3 cellular contexts compared by ENCODE assay signal in the genomic region with DNA sequence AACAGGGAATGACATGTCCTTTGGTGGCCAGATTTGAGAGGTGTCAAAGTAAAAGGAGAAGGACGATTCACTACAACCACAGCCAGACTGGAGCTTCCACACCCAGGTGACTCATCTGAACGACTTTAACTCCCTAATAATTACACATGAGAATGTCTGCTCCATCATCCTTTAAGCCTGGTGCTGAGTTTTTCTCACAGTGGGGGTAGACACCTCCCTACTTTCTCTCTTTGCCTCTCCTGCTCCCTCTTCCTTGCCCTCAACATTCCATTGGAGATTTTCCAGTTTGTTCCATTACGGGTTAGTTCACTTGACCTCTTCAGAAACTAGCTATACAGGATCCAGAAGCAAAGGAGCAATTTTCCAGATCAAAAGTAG.
TF ChIP-seq lines count a peak whose summit lies in the region.

No MANE protein-coding gene starts in this region.

TF ChIP-seq in HepG2, 621 proteins besides CTCF, POLR2A, EP300 and RAD21:
- no peak for TF ChIP-seq KAT2B (IDR thresholded peaks at IDR 0.05; ENCODE audit: borderline replicate concordance, low read depth, low read length)
- no peak for TF ChIP-seq NR2C2 (CRISPR knock-in tag; IDR thresholded peaks at IDR 0.05; ENCODE audit: borderline replicate concordance)
- no peak for TF ChIP-seq GATAD1 (CRISPR knock-in tag; IDR thresholded peaks at IDR 0.05)
- TF ChIP-seq NCOA1 (CRISPR knock-in tag; IDR thresholded peaks at IDR 0.05): no peak
- TF ChIP-seq, protein P1, sequence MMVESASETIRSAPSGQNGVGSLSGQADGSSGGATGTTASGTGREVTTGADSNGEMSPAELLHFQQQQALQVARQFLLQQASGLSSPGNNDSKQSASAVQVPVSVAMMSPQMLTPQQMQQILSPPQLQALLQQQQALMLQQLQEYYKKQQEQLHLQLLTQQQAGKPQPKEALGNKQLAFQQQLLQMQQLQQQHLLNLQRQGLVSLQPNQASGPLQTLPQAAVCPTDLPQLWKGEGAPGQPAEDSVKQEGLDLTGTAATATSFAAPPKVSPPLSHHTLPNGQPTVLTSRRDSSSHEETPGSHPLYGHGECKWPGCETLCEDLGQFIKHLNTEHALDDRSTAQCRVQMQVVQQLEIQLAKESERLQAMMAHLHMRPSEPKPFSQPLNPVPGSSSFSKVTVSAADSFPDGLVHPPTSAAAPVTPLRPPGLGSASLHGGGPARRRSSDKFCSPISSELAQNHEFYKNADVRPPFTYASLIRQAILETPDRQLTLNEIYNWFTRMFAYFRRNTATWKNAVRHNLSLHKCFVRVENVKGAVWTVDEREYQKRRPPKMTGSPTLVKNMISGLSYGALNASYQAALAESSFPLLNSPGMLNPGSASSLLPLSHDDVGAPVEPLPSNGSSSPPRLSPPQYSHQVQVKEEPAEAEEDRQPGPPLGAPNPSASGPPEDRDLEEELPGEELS (CRISPR knock-in tag; IDR thresholded peaks at IDR 0.05): no peak
- TF ChIP-seq, protein P2, sequence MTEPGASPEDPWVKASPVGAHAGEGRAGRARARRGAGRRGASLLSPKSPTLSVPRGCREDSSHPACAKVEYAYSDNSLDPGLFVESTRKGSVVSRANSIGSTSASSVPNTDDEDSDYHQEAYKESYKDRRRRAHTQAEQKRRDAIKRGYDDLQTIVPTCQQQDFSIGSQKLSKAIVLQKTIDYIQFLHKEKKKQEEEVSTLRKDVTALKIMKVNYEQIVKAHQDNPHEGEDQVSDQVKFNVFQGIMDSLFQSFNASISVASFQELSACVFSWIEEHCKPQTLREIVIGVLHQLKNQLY (CRISPR knock-in tag; IDR thresholded peaks at IDR 0.05): no peak
- TF ChIP-seq, protein P3, sequence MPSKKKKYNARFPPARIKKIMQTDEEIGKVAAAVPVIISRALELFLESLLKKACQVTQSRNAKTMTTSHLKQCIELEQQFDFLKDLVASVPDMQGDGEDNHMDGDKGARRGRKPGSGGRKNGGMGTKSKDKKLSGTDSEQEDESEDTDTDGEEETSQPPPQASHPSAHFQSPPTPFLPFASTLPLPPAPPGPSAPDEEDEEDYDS (CRISPR knock-in tag; IDR thresholded peaks at IDR 0.05): no peak
- no peak for TF ChIP-seq ZNF138 (CRISPR knock-in tag; IDR thresholded peaks at IDR 0.05; ENCODE audit: low read depth)
- no peak for TF ChIP-seq SMYD3 (CRISPR knock-in tag; IDR thresholded peaks at IDR 0.05)
- TF ChIP-seq, protein P4, sequence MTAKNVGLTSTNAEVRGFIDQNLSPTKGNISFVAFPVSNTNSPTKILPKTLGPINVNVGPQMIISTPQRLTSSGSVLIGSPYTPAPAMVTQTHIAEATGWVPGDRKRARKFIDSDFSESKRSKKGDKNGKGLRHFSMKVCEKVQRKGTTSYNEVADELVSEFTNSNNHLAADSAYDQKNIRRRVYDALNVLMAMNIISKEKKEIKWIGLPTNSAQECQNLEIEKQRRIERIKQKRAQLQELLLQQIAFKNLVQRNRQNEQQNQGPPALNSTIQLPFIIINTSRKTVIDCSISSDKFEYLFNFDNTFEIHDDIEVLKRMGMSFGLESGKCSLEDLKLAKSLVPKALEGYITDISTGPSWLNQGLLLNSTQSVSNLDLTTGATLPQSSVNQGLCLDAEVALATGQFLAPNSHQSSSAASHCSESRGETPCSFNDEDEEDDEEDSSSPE (CRISPR knock-in tag; IDR thresholded peaks at IDR 0.05): no peak
- TF ChIP-seq ATRX (CRISPR knock-in tag; IDR thresholded peaks at IDR 0.05; ENCODE audit: borderline replicate concordance): no peak
- TF ChIP-seq ZNF670 (CRISPR knock-in tag; IDR thresholded peaks at IDR 0.05; ENCODE audit: borderline replicate concordance): no peak
- TF ChIP-seq ZC3H13 (CRISPR knock-in tag; IDR thresholded peaks at IDR 0.05): no peak
- TF ChIP-seq ZNF530 (CRISPR knock-in tag; IDR thresholded peaks at IDR 0.05; ENCODE audit: low read depth): no peak
- no peak for TF ChIP-seq GATA4 (IDR thresholded peaks at IDR 0.05; ENCODE audit: borderline replicate concordance, low read depth)
- no peak for TF ChIP-seq ARID2 (CRISPR knock-in tag; IDR thresholded peaks at IDR 0.05; ENCODE audit: borderline replicate concordance)

TF ChIP-seq in K562, 482 proteins besides CTCF, POLR2A, EP300 and RAD21 (continues in another document):
- TF ChIP-seq PHF21A (IDR thresholded peaks at IDR 0.05; ENCODE audit: borderline replicate concordance, low read depth) (peak; percentile 95), TCF3 (CRISPR knock-in tag; IDR thresholded peaks at IDR 0.05) (0 out of 2 replicates have a peak, but pooled peaks have one; percentile 5), CBX2 (IDR thresholded peaks at IDR 0.05; ENCODE audit: insufficient read depth, low read length, poor library complexity, severe bottlenecking) (no peak), NFIC (IDR thresholded peaks at IDR 0.05) (no peak), ZEB2 (IDR thresholded peaks at IDR 0.05) (peak; percentile 32; the same call in 1 of the 2 replicates), LCOR (CRISPR knock-in tag; IDR thresholded peaks at IDR 0.05) (peak; percentile 35; the same call in 1 of the 2 replicates), EGR1 (conservative IDR thresholded peaks at IDR 0.05) (no peak), HDAC2 (IDR thresholded peaks at IDR 0.05) (peak; percentile 20; the same call in 1 of the 2 replicates), RBM22 (IDR thresholded peaks at IDR 0.05; ENCODE audit: low read depth, low read length, poor library complexity, severe bottlenecking) (no peak), MYNN (IDR thresholded peaks at IDR 0.05) (peak; percentile 96; the same call in 1 of the 2 replicates), MYNN (CRISPR knock-in tag; IDR thresholded peaks at IDR 0.05) (no peak), MCM7 (IDR thresholded peaks at IDR 0.05) (no peak), FOS (IDR thresholded peaks at IDR 0.05; ENCODE audit: extremely low read depth, insufficient read length) (peak; percentile 13), SMARCA4 (IDR thresholded peaks at IDR 0.05) (peak; percentile 22; the same call in 1 of the 2 replicates), ATF7 (IDR thresholded peaks at IDR 0.05) (no peak)
- TF ChIP-seq, protein P5, sequence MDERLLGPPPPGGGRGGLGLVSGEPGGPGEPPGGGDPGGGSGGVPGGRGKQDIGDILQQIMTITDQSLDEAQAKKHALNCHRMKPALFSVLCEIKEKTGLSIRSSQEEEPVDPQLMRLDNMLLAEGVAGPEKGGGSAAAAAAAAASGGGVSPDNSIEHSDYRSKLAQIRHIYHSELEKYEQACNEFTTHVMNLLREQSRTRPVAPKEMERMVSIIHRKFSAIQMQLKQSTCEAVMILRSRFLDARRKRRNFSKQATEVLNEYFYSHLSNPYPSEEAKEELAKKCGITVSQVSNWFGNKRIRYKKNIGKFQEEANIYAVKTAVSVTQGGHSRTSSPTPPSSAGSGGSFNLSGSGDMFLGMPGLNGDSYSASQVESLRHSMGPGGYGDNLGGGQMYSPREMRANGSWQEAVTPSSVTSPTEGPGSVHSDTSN (CRISPR knock-in tag; IDR thresholded peaks at IDR 0.05; ENCODE audit: low read depth): no peak
- TF ChIP-seq, protein P5 (tag; conservative IDR thresholded peaks at IDR 0.05; ENCODE audit: low read depth): 0 out of 2 replicates have a peak, but pooled peaks have one; percentile 3
- TF ChIP-seq, protein P6, sequence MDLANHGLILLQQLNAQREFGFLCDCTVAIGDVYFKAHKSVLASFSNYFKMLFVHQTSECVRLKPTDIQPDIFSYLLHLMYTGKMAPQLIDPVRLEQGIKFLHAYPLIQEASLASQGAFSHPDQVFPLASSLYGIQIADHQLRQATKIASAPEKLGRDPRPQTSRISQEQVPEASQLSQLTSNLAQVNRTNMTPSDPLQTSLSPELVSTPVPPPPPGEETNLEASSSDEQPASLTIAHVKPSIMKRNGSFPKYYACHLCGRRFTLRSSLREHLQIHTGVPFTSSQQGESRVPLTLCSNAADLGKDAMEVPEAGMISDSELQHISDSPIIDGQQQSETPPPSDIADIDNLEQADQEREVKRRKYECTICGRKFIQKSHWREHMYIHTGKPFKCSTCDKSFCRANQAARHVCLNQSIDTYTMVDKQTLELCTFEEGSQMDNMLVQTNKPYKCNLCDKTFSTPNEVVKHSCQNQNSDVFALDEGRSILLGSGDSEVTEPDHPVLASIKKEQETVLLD (IDR thresholded peaks at IDR 0.05): no peak
- TF ChIP-seq, protein P7, sequence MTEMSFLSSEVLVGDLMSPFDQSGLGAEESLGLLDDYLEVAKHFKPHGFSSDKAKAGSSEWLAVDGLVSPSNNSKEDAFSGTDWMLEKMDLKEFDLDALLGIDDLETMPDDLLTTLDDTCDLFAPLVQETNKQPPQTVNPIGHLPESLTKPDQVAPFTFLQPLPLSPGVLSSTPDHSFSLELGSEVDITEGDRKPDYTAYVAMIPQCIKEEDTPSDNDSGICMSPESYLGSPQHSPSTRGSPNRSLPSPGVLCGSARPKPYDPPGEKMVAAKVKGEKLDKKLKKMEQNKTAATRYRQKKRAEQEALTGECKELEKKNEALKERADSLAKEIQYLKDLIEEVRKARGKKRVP (CRISPR knock-in tag; IDR thresholded peaks at IDR 0.05): no peak
- TF ChIP-seq, protein P8, sequence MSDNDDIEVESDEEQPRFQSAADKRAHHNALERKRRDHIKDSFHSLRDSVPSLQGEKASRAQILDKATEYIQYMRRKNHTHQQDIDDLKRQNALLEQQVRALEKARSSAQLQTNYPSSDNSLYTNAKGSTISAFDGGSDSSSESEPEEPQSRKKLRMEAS (CRISPR knock-in tag; IDR thresholded peaks at IDR 0.05): no peak

TF ChIP-seq in WTC11, 78 proteins besides CTCF, POLR2A, EP300 and RAD21:
- TF ChIP-seq CREM (CRISPR knock-in tag; IDR thresholded peaks at IDR 0.05) (no peak), RORB (CRISPR knock-in tag; IDR thresholded peaks at IDR 0.05) (no peak), EMX1 (CRISPR knock-in tag; IDR thresholded peaks at IDR 0.05) (no peak)
- TF ChIP-seq, protein P9, sequence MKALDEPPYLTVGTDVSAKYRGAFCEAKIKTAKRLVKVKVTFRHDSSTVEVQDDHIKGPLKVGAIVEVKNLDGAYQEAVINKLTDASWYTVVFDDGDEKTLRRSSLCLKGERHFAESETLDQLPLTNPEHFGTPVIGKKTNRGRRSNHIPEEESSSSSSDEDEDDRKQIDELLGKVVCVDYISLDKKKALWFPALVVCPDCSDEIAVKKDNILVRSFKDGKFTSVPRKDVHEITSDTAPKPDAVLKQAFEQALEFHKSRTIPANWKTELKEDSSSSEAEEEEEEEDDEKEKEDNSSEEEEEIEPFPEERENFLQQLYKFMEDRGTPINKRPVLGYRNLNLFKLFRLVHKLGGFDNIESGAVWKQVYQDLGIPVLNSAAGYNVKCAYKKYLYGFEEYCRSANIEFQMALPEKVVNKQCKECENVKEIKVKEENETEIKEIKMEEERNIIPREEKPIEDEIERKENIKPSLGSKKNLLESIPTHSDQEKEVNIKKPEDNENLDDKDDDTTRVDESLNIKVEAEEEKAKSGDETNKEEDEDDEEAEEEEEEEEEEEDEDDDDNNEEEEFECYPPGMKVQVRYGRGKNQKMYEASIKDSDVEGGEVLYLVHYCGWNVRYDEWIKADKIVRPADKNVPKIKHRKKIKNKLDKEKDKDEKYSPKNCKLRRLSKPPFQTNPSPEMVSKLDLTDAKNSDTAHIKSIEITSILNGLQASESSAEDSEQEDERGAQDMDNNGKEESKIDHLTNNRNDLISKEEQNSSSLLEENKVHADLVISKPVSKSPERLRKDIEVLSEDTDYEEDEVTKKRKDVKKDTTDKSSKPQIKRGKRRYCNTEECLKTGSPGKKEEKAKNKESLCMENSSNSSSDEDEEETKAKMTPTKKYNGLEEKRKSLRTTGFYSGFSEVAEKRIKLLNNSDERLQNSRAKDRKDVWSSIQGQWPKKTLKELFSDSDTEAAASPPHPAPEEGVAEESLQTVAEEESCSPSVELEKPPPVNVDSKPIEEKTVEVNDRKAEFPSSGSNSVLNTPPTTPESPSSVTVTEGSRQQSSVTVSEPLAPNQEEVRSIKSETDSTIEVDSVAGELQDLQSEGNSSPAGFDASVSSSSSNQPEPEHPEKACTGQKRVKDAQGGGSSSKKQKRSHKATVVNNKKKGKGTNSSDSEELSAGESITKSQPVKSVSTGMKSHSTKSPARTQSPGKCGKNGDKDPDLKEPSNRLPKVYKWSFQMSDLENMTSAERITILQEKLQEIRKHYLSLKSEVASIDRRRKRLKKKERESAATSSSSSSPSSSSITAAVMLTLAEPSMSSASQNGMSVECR (CRISPR knock-in tag; IDR thresholded peaks at IDR 0.05; ENCODE audit: borderline replicate concordance): no peak
- TF ChIP-seq, protein P10, sequence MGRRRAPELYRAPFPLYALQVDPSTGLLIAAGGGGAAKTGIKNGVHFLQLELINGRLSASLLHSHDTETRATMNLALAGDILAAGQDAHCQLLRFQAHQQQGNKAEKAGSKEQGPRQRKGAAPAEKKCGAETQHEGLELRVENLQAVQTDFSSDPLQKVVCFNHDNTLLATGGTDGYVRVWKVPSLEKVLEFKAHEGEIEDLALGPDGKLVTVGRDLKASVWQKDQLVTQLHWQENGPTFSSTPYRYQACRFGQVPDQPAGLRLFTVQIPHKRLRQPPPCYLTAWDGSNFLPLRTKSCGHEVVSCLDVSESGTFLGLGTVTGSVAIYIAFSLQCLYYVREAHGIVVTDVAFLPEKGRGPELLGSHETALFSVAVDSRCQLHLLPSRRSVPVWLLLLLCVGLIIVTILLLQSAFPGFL (CRISPR knock-in tag; IDR thresholded peaks at IDR 0.05; ENCODE audit: borderline replicate concordance): no peak
TF ChIP-seq in WTC11: peak in this region for 0.
